Comparison of ENCODE assay signal across 7 cellular contexts in the genomic region with DNA sequence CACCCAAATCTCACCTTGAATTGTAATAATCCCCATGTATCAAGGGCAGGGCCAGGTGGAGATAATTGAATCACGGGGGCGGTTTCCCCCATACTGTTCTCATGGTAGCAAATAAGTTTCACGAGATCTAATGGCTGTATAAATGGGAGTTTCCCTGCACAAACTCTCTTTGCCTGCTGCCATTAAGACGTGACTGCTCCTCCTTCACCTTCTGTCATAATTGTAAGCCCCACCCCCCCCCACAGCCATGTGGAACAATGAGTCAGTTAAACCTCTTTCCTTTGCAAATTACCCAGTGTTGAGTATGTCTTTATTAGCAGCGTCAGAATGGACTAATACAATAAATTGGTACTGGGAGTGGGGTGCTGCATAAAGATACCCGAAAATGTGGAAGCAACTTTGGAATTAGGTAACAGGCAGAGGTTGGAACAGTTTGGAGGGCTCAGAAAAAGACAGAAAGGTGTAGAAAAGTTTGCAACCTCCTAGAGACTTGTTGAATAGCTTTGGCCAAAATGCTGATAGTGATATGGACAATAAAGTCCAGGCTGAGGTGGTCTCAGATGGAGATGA. TPM values are rescaled to one million over a fixed set of nuclear protein-coding genes. Genes with fewer than 3 reads are reported as not detected.
"Had no signal": no experiment of that assay in that cellular context is flagged by ENCODE, and none has a peak within 500 bp of the region (broad histone marks: within the 10 kb centered on the region; RNA-seq: fewer than 3 reads in every experiment).

No MANE protein-coding gene starts in this region.

RNA-seq across cellular contexts. Expression of gene SMCO3, which starts 54.2 kb away (rescaled TPM):
- total RNA-seq: natural killer cell treated with Interleukin-12 subunit alpha and Interleukin-12 subunit beta and Interleukin-15 and Interleukin-18, amount 100 ng/mL, for 72 hours; neural crest cell; omental fat pad; osteocyte; temporal lobe; ureter; vagina had no signal
